ENCODE assay signal across 13 cellular contexts in genomic region chr3:169243122-169243521, GRCh38.
A peak's percentile ranks its signal among the peaks of the same experiment; 100 is the strongest.
DNase-seq lines count a peak whose midpoint lies in the region; ATAC-seq and TF ChIP-seq lines count a peak whose summit lies in the region.
"Had no signal": no experiment of that assay in that cellular context is flagged by ENCODE, and none has a peak within 500 bp of the region (broad histone marks: within the 10 kb centered on the region; RNA-seq: fewer than 3 reads in every experiment).

No MANE protein-coding gene starts in this region.

- no peaks in the 10 kb centered on the region for H3K36me3 ChIP-seq in GM23248 (ENCODE audit: low read depth)
- no peaks in the 10 kb centered on the region for H3K36me3 ChIP-seq in PC-3 (ENCODE audit: low read depth, low read length)
- H3K36me3 ChIP-seq in osteoblast (ENCODE audit: insufficient read depth, low read length): no peaks in the 10 kb centered on the region
- no peaks in the 10 kb centered on the region for H3K36me3 ChIP-seq in esophagus muscularis mucosa

- intact Hi-C loops in PC-3 (cut with micrococcal nuclease) (loop anchor here (5.0 kb wide), 1 partner anchor 39 kb away; no protein-coding TSS in a partner anchor), esophagus muscularis mucosa (cut with DNase I) (no loop called here)

- TF ChIP-seq CTCF in PC-3 (conservative IDR thresholded peaks at IDR 0.05; ENCODE audit: low read depth, low read length) (no peak), fibroblast of the aortic adventitia (IDR thresholded peaks at IDR 0.05; ENCODE audit: insufficient read depth, low read length) (no peak), osteoblast (IDR thresholded peaks at IDR 0.05; ENCODE audit: extremely low read depth, low read depth, low read length) (no peak), esophagus muscularis mucosa (IDR thresholded peaks at IDR 0.05) (no peak)

- H3K4me2 ChIP-seq in GM23248 (ENCODE audit: unreplicated experiment): peak overlapping the region; percentile 97
- no peak overlapping the region for H3K4me2 ChIP-seq in PC-3 (ENCODE audit: low read length)
- H3K4me2 ChIP-seq in osteoblast (ENCODE audit: insufficient read depth, low read length): peak overlapping the region; percentile 93

- ATAC-seq in PC-3: peak; percentile 50
- ATAC-seq: stimulated activated effector memory CD8-positive, alpha-beta T cell treated with anti-CD3 and anti-CD28 coated beads, Interleukin-12 subunit alpha, Interleukin-12 subunit beta, amount 100 ng/mL, for 72 hours had no signal

- H3K79me2 ChIP-seq in GM23248 (ENCODE audit: insufficient read depth) (no peaks in the 10 kb centered on the region), PC-3 (ENCODE audit: low read length) (no peaks in the 10 kb centered on the region), osteoblast (ENCODE audit: insufficient read depth, low read length) (peaks cover 3% of the 10 kb centered on the region)

- POLR2A ChIA-PET in PC-3 (lab: Charles Lee; ENCODE audit: unreplicated experiment): no interaction called here

- CTCF ChIA-PET in PC-3 (lab: Charles Lee): no interaction called here

- in situ Hi-C loops in GM23248 (cut with MboI): no loop called here

- peaks cover 28% of the 10 kb centered on the region for H3F3A ChIP-seq in GM23248 (ENCODE audit: insufficient read depth)
- no peaks in the 10 kb centered on the region for H3F3A ChIP-seq in PC-3 (ENCODE audit: low read length, unreplicated experiment)

- H3K9ac ChIP-seq in GM23248 (no peak overlapping the region; the same call in 1 of the 2 replicates), PC-3 (ENCODE audit: low read length) (no peak overlapping the region)

- peak overlapping the region; percentile 87 for H2AFZ ChIP-seq in GM23248
- H2AFZ ChIP-seq in PC-3 (ENCODE audit: low read length): no peak overlapping the region
- no peak overlapping the region for H2AFZ ChIP-seq in osteoblast (ENCODE audit: low read length)

- H3K4me1 ChIP-seq in GM23248 (ENCODE audit: insufficient read depth) (peaks cover 32% of the 10 kb centered on the region), PC-3 (ENCODE audit: insufficient read depth, low read length) (no peaks in the 10 kb centered on the region), osteoblast (ENCODE audit: insufficient read depth, low read length) (peaks cover 25% of the 10 kb centered on the region), esophagus muscularis mucosa (peaks cover 0 to 10% (median 2%) of the 10 kb centered on the region in 4 donors)

- DNase-seq in GM23248 (no peak), PC-3 (no peak), fibroblast of the aortic adventitia (ENCODE audit: low read depth) (peak; percentile 63), osteoblast (ENCODE audit: insufficient read length, low spot score, missing footprints) (no peak), DMS79 treated with DMSO at 0.1 percent for 48 hours (lab: John Stamatoyannopoulos, UW) (no peak), esophagus muscularis mucosa (ENCODE audit: extremely low spot score) (no peak), activated T-cell treated with anti-CD3 and anti-CD28 coated beads for 4 hours (no peak)
- no peak for DNase-seq in stimulated activated CD4-positive, alpha-beta T cell treated with anti-CD3 and anti-CD28 coated beads, Interleukin-2, amount 100 ng/mL, for 48 hours
- DNase-seq: activated CD4-positive, CD25-positive, alpha-beta regulatory T cell treated with anti-CD3 and anti-CD28 coated beads, Interleukin-2, amount 50 U/mL, for 72 hours; naive B cell; stimulated activated CD4-positive, alpha-beta T cell treated with anti-CD3 and anti-CD28 coated beads, Interleukin-15, amount 100 ng/mL, for 24 hours had no signal

- no peak overlapping the region; the same call in 1 of the 2 replicates for H3K27ac ChIP-seq in GM23248
- H3K27ac ChIP-seq in PC-3 (ENCODE audit: low read length): no peak overlapping the region
- H3K27ac ChIP-seq in osteoblast (ENCODE audit: low read depth, low read length): peak overlapping the region; percentile 95
- H3K27ac ChIP-seq in esophagus muscularis mucosa (replicated peaks in 1 of 4): no peak overlapping the region
- H3K27ac ChIP-seq: C4-2B had no signal

- H4K20me1 ChIP-seq in GM23248 (ENCODE audit: insufficient read depth) (no peaks in the 10 kb centered on the region), PC-3 (ENCODE audit: low read length) (no peaks in the 10 kb centered on the region), osteoblast (ENCODE audit: insufficient read depth, low read length) (no peaks in the 10 kb centered on the region)

- H3K4me3 ChIP-seq in GM23248 (peak overlapping the region; percentile 81), PC-3 (ENCODE audit: low read length) (no peak overlapping the region), fibroblast of the aortic adventitia (ENCODE audit: low read depth, low read length) (peak overlapping the region; percentile 65), osteoblast (ENCODE audit: insufficient read depth, low read length) (peak overlapping the region; percentile 79), esophagus muscularis mucosa (no peak overlapping the region)

- H3K9me2 ChIP-seq in GM23248 (ENCODE audit: insufficient read depth) (no peaks in the 10 kb centered on the region; the same call in 1 of the 2 replicates), PC-3 (replicated peaks; ENCODE audit: low read length) (no peaks in the 10 kb centered on the region)

- BruUV-seq in PC-3 (replicated peaks; lab: Mats Ljungman, UMichigan): no TSS peak

- TF ChIP-seq EP300 in esophagus muscularis mucosa (IDR thresholded peaks at IDR 0.05): no peak

- TF ChIP-seq POLR2A in esophagus muscularis mucosa (IDR thresholded peaks at IDR 0.05; ENCODE audit: low read depth): no peak

- H3K27me3 ChIP-seq in GM23248 (replicated peaks; ENCODE audit: insufficient read depth) (no peaks in the 10 kb centered on the region), PC-3 (ENCODE audit: low read length) (no peaks in the 10 kb centered on the region), osteoblast (ENCODE audit: insufficient read depth, low read length) (no peaks in the 10 kb centered on the region), esophagus muscularis mucosa (no peaks in the 10 kb centered on the region)

- H3K9me3 ChIP-seq in GM23248 (ENCODE audit: low read depth): no peaks in the 10 kb centered on the region
- no peaks in the 10 kb centered on the region for H3K9me3 ChIP-seq in PC-3 (ENCODE audit: low read length)
- H3K9me3 ChIP-seq in osteoblast (ENCODE audit: low read depth, low read length): no peaks in the 10 kb centered on the region
- H3K9me3 ChIP-seq in esophagus muscularis mucosa: no peaks in the 10 kb centered on the region

Comparison
In these comparisons a context has a peak if more than half of its experiments do, and no peak if none do; other contexts are left out.
1. H3K4me3 ChIP-seq: peak in GM23248 (single experiment), fibroblast of the aortic adventitia (single experiment) and osteoblast (single experiment); none in PC-3 (single experiment) and esophagus muscularis mucosa (0 of 4).